In the genomic region with DNA sequence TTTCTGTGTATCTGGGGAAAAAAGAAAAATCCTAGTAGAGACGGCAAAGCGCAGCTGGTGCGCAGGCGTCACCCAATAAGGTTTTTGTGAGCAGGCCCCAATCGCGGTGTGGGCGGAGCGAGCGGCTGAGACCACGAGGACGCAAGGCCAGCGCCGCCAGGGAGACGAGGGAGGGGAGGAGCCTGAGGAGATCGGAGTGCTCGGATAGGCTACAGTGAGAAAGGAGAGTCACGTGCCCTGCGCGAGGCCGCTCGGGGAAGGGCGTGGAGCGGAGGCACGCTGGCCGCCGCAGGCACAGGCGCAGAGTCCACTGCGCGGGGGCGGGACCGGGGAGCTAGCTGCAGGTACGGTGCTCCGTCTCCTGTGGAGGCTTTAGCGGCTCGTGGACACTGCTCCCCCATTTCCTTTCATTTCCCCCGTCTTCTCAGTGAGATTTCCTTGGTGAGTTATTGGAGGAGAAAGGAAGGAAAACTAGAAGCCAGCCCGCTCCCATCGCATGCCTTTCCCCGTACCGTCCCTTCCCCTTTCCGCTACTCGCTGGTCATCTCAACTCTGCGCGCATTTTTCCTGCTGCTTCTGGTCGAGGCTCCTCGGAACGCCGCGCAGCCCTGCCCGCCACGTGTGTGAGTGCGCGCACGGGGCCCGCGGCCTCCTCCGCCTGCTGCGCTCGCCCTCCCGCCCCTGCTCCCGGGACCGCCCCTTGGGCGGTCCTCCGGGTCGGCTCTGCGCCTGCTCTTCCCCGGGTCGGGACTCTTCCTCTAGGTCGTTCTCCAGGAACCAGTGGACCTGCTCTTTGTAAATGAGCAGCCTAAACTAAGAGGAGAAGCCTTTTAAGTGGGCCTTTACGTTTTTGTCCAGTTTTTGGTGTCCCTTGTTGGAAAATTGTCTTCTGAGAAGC, we compare ENCODE assay signal across 1 cellular context.
TF ChIP-seq lines count a peak whose summit lies in the region.

A gene with protein sequence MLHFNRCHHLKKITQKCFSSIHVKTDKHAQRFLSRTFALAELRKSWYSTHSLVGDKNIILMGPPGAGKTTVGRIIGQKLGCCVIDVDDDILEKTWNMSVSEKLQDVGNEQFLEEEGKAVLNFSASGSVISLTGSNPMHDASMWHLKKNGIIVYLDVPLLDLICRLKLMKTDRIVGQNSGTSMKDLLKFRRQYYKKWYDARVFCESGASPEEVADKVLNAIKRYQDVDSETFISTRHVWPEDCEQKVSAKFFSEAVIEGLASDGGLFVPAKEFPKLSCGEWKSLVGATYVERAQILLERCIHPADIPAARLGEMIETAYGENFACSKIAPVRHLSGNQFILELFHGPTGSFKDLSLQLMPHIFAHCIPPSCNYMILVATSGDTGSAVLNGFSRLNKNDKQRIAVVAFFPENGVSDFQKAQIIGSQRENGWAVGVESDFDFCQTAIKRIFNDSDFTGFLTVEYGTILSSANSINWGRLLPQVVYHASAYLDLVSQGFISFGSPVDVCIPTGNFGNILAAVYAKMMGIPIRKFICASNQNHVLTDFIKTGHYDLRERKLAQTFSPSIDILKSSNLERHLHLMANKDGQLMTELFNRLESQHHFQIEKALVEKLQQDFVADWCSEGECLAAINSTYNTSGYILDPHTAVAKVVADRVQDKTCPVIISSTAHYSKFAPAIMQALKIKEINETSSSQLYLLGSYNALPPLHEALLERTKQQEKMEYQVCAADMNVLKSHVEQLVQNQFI (plus strand): TSS at position 264 of the 898 bp plus-strand sequence. CDS start 6,612 bp downstream, outside the sequence.

TF ChIP-seq in K562, 482 proteins besides CTCF, POLR2A, EP300 and RAD21 (continued from another document and continues in another):
- peak; percentile 79; the same call in 1 of the 2 replicates for TF ChIP-seq E2F4 (CRISPR knock-in tag; IDR thresholded peaks at IDR 0.05; ENCODE audit: low read depth)
- TF ChIP-seq ZSCAN29 (IDR thresholded peaks at IDR 0.05), result no peak
- no peak; the same call in 1 of the 2 replicates for TF ChIP-seq TCF7 (IDR thresholded peaks at IDR 0.05; ENCODE audit: borderline replicate concordance)
- TF ChIP-seq PTTG1 (tag; IDR thresholded peaks at IDR 0.05; ENCODE audit: low read depth), result no peak
- peak; percentile 67 to 91 for TF ChIP-seq MAZ (CRISPR knock-in tag; conservative IDR thresholded peaks at IDR 0.05 in 1 of 2, IDR thresholded peaks at IDR 0.05 in 1 of 2)
- peak; percentile 54 for TF ChIP-seq LCOR (CRISPR knock-in tag; IDR thresholded peaks at IDR 0.05)
- no peak for TF ChIP-seq MECOM (CRISPR knock-in tag; IDR thresholded peaks at IDR 0.05)
- TF ChIP-seq, protein P1, sequence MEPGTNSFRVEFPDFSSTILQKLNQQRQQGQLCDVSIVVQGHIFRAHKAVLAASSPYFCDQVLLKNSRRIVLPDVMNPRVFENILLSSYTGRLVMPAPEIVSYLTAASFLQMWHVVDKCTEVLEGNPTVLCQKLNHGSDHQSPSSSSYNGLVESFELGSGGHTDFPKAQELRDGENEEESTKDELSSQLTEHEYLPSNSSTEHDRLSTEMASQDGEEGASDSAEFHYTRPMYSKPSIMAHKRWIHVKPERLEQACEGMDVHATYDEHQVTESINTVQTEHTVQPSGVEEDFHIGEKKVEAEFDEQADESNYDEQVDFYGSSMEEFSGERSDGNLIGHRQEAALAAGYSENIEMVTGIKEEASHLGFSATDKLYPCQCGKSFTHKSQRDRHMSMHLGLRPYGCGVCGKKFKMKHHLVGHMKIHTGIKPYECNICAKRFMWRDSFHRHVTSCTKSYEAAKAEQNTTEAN (CRISPR knock-in tag; IDR thresholded peaks at IDR 0.05), result peak; percentile 95
- no peak for TF ChIP-seq MCM5 (IDR thresholded peaks at IDR 0.05; ENCODE audit: low read depth)
- TF ChIP-seq CHD2 (IDR thresholded peaks at IDR 0.05; ENCODE audit: low read depth, low read length), result peak; percentile 46
- TF ChIP-seq, protein P2, sequence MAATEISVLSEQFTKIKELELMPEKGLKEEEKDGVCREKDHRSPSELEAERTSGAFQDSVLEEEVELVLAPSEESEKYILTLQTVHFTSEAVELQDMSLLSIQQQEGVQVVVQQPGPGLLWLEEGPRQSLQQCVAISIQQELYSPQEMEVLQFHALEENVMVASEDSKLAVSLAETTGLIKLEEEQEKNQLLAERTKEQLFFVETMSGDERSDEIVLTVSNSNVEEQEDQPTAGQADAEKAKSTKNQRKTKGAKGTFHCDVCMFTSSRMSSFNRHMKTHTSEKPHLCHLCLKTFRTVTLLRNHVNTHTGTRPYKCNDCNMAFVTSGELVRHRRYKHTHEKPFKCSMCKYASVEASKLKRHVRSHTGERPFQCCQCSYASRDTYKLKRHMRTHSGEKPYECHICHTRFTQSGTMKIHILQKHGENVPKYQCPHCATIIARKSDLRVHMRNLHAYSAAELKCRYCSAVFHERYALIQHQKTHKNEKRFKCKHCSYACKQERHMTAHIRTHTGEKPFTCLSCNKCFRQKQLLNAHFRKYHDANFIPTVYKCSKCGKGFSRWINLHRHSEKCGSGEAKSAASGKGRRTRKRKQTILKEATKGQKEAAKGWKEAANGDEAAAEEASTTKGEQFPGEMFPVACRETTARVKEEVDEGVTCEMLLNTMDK (IDR thresholded peaks at IDR 0.05; ENCODE audit: borderline replicate concordance, insufficient read depth, low read depth, low read length, poor library complexity, severe bottlenecking), result no peak
- no peak for TF ChIP-seq ZNF277 (CRISPR knock-in tag; IDR thresholded peaks at IDR 0.05; ENCODE audit: borderline replicate concordance)
- TF ChIP-seq, protein P3, sequence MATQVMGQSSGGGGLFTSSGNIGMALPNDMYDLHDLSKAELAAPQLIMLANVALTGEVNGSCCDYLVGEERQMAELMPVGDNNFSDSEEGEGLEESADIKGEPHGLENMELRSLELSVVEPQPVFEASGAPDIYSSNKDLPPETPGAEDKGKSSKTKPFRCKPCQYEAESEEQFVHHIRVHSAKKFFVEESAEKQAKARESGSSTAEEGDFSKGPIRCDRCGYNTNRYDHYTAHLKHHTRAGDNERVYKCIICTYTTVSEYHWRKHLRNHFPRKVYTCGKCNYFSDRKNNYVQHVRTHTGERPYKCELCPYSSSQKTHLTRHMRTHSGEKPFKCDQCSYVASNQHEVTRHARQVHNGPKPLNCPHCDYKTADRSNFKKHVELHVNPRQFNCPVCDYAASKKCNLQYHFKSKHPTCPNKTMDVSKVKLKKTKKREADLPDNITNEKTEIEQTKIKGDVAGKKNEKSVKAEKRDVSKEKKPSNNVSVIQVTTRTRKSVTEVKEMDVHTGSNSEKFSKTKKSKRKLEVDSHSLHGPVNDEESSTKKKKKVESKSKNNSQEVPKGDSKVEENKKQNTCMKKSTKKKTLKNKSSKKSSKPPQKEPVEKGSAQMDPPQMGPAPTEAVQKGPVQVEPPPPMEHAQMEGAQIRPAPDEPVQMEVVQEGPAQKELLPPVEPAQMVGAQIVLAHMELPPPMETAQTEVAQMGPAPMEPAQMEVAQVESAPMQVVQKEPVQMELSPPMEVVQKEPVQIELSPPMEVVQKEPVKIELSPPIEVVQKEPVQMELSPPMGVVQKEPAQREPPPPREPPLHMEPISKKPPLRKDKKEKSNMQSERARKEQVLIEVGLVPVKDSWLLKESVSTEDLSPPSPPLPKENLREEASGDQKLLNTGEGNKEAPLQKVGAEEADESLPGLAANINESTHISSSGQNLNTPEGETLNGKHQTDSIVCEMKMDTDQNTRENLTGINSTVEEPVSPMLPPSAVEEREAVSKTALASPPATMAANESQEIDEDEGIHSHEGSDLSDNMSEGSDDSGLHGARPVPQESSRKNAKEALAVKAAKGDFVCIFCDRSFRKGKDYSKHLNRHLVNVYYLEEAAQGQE (CRISPR knock-in tag; IDR thresholded peaks at IDR 0.05; ENCODE audit: low read depth), result peak; percentile 67; the same call in 1 of the 2 replicates
- no peak for TF ChIP-seq SNAPC5 (CRISPR knock-in tag; IDR thresholded peaks at IDR 0.05)
- no peak for TF ChIP-seq HNRNPK (IDR thresholded peaks at IDR 0.05; ENCODE audit: low read depth, low read length, poor library complexity, severe bottlenecking)
- TF ChIP-seq, protein P4, sequence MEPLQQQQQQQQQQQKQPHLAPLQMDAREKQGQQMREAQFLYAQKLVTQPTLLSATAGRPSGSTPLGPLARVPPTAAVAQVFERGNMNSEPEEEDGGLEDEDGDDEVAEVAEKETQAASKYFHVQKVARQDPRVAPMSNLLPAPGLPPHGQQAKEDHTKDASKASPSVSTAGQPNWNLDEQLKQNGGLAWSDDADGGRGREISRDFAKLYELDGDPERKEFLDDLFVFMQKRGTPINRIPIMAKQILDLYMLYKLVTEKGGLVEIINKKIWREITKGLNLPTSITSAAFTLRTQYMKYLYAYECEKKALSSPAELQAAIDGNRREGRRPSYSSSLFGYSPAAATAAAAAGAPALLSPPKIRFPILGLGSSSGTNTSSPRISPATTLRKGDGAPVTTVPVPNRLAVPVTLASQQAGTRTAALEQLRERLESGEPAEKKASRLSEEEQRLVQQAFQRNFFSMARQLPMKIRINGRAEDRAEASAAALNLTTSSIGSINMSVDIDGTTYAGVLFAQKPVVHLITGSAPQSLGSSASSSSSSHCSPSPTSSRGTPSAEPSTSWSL (CRISPR knock-in tag; IDR thresholded peaks at IDR 0.05; ENCODE audit: borderline replicate concordance), result no peak
- peak; percentile 97 to 98 for TF ChIP-seq MNT (conservative IDR thresholded peaks at IDR 0.05)
- TF ChIP-seq, protein P5, sequence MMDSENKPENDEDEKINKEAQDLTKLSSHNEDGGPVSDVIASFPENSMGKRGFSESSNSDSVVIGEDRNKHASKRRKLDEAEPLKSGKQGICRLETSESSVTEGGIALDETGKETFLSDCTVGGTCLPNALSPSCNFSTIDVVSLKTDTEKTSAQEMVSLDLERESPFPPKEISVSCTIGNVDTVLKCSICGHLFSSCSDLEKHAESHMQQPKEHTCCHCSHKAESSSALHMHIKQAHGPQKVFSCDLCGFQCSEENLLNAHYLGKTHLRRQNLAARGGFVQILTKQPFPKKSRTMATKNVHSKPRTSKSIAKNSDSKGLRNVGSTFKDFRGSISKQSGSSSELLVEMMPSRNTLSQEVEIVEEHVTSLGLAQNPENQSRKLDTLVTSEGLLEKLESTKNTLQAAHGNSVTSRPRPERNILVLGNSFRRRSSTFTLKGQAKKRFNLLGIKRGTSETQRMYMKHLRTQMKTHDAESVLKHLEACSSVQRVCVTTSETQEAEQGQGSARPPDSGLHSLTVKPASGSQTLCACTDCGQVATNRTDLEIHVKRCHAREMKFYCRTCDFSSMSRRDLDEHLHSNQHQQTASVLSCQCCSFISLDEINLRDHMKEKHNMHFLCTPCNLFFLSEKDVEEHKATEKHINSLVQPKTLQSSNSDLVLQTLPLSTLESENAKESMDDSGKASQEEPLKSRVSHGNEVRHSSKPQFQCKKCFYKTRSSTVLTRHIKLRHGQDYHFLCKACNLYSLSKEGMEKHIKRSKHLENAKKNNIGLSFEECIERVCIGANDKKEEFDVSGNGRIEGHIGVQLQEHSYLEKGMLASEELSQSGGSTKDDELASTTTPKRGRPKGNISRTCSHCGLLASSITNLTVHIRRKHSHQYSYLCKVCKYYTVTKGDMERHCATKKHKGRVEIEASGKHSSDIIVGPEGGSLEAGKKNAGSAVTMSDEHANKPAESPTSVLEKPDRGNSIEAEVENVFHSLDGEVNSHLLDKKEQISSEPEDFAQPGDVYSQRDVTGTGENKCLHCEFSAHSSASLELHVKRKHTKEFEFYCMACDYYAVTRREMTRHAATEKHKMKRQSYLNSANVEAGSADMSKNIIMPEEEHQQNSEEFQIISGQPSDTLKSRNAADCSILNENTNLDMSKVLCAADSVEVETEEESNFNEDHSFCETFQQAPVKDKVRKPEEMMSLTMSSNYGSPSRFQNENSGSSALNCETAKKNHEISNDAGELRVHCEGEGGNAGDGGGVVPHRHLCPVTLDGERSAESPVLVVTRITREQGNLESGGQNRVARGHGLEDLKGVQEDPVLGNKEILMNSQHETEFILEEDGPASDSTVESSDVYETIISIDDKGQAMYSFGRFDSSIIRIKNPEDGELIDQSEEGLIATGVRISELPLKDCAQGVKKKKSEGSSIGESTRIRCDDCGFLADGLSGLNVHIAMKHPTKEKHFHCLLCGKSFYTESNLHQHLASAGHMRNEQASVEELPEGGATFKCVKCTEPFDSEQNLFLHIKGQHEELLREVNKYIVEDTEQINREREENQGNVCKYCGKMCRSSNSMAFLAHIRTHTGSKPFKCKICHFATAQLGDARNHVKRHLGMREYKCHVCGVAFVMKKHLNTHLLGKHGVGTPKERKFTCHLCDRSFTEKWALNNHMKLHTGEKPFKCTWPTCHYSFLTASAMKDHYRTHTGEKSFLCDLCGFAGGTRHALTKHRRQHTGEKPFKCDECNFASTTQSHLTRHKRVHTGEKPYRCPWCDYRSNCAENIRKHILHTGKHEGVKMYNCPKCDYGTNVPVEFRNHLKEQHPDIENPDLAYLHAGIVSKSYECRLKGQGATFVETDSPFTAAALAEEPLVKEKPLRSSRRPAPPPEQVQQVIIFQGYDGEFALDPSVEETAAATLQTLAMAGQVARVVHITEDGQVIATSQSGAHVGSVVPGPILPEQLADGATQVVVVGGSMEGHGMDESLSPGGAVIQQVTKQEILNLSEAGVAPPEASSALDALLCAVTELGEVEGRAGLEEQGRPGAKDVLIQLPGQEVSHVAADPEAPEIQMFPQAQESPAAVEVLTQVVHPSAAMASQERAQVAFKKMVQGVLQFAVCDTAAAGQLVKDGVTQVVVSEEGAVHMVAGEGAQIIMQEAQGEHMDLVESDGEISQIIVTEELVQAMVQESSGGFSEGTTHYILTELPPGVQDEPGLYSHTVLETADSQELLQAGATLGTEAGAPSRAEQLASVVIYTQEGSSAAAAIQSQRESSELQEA (IDR thresholded peaks at IDR 0.05; ENCODE audit: low read depth), result no peak
- no peak for TF ChIP-seq FOS (IDR thresholded peaks at IDR 0.05; ENCODE audit: extremely low read depth, insufficient read length)
- no peak for TF ChIP-seq MIER1 (IDR thresholded peaks at IDR 0.05; ENCODE audit: low read depth)
- peak; percentile 88; the same call in 1 of the 2 replicates for TF ChIP-seq ERF (CRISPR knock-in tag; IDR thresholded peaks at IDR 0.05)
